In the genomic region with DNA sequence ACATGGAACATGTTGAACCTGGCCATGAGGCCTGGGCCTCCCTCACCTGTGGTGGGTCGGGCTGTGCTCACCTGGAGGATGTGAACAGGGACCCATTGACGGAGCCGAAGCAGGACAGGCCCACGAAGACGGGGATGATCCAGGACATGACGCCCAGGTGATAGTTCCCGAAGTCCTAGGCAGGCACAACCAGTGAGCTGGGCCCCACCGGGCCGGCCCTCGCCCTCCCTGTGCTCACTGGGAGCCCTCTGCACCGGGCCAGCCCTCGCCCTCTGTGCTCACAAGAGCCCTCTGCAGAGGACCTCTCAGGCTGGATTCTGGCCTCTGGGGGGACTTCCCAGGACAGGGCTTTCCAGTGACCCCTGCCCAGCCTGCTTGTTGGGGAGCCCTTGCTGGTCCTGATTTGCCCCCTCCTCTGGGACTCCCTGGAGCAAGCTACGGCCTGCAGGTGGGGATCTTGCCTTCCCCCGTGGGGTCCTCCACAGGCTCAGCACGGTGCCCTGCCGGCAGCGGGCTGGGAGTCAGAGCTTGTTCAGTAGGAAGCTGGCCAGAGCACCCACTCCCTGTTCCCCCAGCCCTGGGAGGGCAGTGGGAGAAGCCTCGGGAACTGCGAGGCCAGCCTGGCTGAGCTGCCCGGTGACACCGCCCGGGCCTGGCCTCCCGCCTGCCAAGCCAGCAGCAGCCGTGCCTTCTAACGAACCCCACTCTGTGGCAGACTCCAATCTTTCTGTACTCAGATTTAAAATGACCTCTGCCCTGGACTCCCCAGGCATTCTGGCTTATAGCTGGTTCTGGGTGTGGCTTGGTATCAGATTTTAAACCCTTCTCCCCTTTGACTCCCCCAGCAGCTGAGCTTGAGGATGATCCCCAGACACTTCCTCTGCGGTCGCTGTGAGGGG, we compare ENCODE assay signal across 1 cellular context.
TF ChIP-seq lines count a peak whose summit lies in the region.

No MANE protein-coding gene starts in this region.

TF ChIP-seq in GM23338, 12 proteins besides CTCF, POLR2A, EP300 and RAD21 (continued from another document):
- TF ChIP-seq, protein P1, sequence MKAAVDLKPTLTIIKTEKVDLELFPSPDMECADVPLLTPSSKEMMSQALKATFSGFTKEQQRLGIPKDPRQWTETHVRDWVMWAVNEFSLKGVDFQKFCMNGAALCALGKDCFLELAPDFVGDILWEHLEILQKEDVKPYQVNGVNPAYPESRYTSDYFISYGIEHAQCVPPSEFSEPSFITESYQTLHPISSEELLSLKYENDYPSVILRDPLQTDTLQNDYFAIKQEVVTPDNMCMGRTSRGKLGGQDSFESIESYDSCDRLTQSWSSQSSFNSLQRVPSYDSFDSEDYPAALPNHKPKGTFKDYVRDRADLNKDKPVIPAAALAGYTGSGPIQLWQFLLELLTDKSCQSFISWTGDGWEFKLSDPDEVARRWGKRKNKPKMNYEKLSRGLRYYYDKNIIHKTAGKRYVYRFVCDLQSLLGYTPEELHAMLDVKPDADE (IDR thresholded peaks at IDR 0.05) = no peak
- TF ChIP-seq JUNB (IDR thresholded peaks at IDR 0.05; ENCODE audit: unreplicated experiment) (no peak), EZH2 (IDR thresholded peaks at IDR 0.05; ENCODE audit: low read depth, unreplicated experiment) (no peak), CREB1 (CRISPR knock-in tag; IDR thresholded peaks at IDR 0.05; ENCODE audit: low read depth) (no peak)
